ENCODE assay signal across 8 cellular contexts in genomic region chr19:46863818-46864629, GRCh38. TPM values are rescaled to one million over a fixed set of nuclear protein-coding genes. Genes with fewer than 3 reads are reported as not detected.
DNase-seq lines count a peak whose midpoint lies in the region; ATAC-seq and TF ChIP-seq lines count a peak whose summit lies in the region.

No MANE protein-coding gene starts in this region.

- WGBS in upper lobe of left lung, 2 donors = 34 to 38% methylated on average over 5 to 6 of the region's 6 CpGs

- no peak for TF ChIP-seq EP300 in upper lobe of left lung (IDR thresholded peaks at IDR 0.05)

- H3K4me3 Mint-ChIP-seq in WTC11 = no peak overlapping the region

- peak overlapping the region; percentile 65 to 96 (median 93) for H3K27ac ChIP-seq in upper lobe of left lung

- peak overlapping the region in 3 of 4 donors; percentile 73 to 87 (median 83) for H3K4me3 ChIP-seq in upper lobe of left lung

- peaks cover 60 to 84% (median 72%) of the 10 kb centered on the region in 4 donors for H3K4me1 ChIP-seq in upper lobe of left lung

- POLR2A ChIA-PET in WTC11 (lab: Charles Lee) = interaction anchor here (0.6 to 1.5 kb wide), 6 partner anchors 9 to 310 kb away, joined by 3 to 7 read pairs (median 4); partner anchors contain the start of genes AP2S1 and SLC1A5

- H3K27me3 ChIP-seq in upper lobe of left lung = no peaks in the 10 kb centered on the region

- peaks cover 12% of the 10 kb centered on the region for H3K4me1 Mint-ChIP-seq in WTC11

- H3K9me3 ChIP-seq in upper lobe of left lung = no peaks in the 10 kb centered on the region

- no peak overlapping the region for H3K27ac Mint-ChIP-seq in WTC11

- peak; percentile 38 for ATAC-seq in WTC11
- peak in 1 of 2 donors; percentile 74 for ATAC-seq in upper lobe of left lung (ENCODE audit: low FRiP score in 2 of 2)

- H3K27me3 Mint-ChIP-seq in WTC11 (ENCODE audit: low read depth) = no peaks in the 10 kb centered on the region

- no peaks in the 10 kb centered on the region for H3K9me3 Mint-ChIP-seq in WTC11

- H3K36me3 ChIP-seq in upper lobe of left lung = no peaks in the 10 kb centered on the region

- peak; percentile 46 for DNase-seq in activated effector memory CD4-positive, alpha-beta T cell treated with anti-CD3 and anti-CD28 coated beads, Interleukin-2, amount 50 U/mL, for 16 hours
- DNase-seq in activated effector memory CD4-positive, alpha-beta T cell treated with Interleukin-2 at 50 U/mL for 16 hours = no peak
- DNase-seq in WTC11 (ENCODE audit: low spot score) (peak; percentile 61), iris pigment epithelial cell (ENCODE audit: low read depth) (peak; percentile 74), upper lobe of left lung (peak in 1 of 2 donors; percentile 79), GM20000 (ENCODE audit: low spot score) (no peak)
- no peak for DNase-seq in stimulated activated naive CD4-positive, alpha-beta T cell treated with Interleukin-2 at 50 U/mL for 16 hours (lab: John Stamatoyannopoulos, UW)
- DNase-seq in stimulated activated CD4-positive, alpha-beta T cell treated with anti-CD3 and anti-CD28 coated beads, Interleukin-2, amount 100 ng/mL, for 24 hours = no peak

- no peaks in the 10 kb centered on the region for H3K36me3 Mint-ChIP-seq in WTC11

- peak in 1 of 4 donors; percentile 18 for TF ChIP-seq POLR2A in upper lobe of left lung (IDR thresholded peaks at IDR 0.05)

- TF ChIP-seq CTCF in WTC11 (IDR thresholded peaks at IDR 0.05) (no peak), upper lobe of left lung (IDR thresholded peaks at IDR 0.05) (no peak), GM20000 (IDR thresholded peaks at IDR 0.05; ENCODE audit: extremely low read depth, missing control alignments) (no peak)

- CTCF ChIA-PET in WTC11 (lab: Charles Lee) = interaction anchor here (0.6 to 3.8 kb wide), 8 partner anchors 24 to 157 kb away, joined by 3 to 22 read pairs (median 4); no protein-coding TSS in a partner anchor

TF ChIP-seq in WTC11, 78 proteins besides CTCF, POLR2A, EP300 and RAD21:
- no peak for TF ChIP-seq JUN (CRISPR knock-in tag; IDR thresholded peaks at IDR 0.05)
- no peak for TF ChIP-seq ZNF425 (CRISPR knock-in tag; conservative IDR thresholded peaks at IDR 0.05)
- no peak for TF ChIP-seq ERG (CRISPR knock-in tag; IDR thresholded peaks at IDR 0.05)
- no peak for TF ChIP-seq IRF2 (CRISPR knock-in tag; IDR thresholded peaks at IDR 0.05; ENCODE audit: borderline replicate concordance, low read depth)
- TF ChIP-seq STAT6 (CRISPR knock-in tag; conservative IDR thresholded peaks at IDR 0.05; ENCODE audit: low read depth) = no peak
- no peak for TF ChIP-seq ZNF219 (CRISPR knock-in tag; IDR thresholded peaks at IDR 0.05; ENCODE audit: borderline replicate concordance)
- TF ChIP-seq SP1 (CRISPR knock-in tag; conservative IDR thresholded peaks at IDR 0.05) = no peak
- no peak for TF ChIP-seq OVOL2 (CRISPR knock-in tag; IDR thresholded peaks at IDR 0.05; ENCODE audit: borderline replicate concordance)
- TF ChIP-seq ZNF423 (CRISPR knock-in tag; IDR thresholded peaks at IDR 0.05) = no peak
- no peak for TF ChIP-seq ARID4B (CRISPR knock-in tag; IDR thresholded peaks at IDR 0.05; ENCODE audit: borderline replicate concordance)

RNA-seq across cellular contexts. Expression of gene ARHGAP35, which starts 3.2 kb away (rescaled TPM):
- total RNA-seq in WTC11 (2021) = 47.2 to 56.3 TPM (median 47.3 TPM) in 3 replicates
- 10 to 100 TPM; 56.0 to 80.6 (median 65.7) TPM for total RNA-seq in upper lobe of left lung

RNA-seq across cellular contexts. Expression of gene AP2S1, which starts 13.4 kb away (rescaled TPM):
- total RNA-seq in WTC11 (2021) = 232 to 249 TPM (median 234 TPM) in 3 replicates
- total RNA-seq in upper lobe of left lung = 100 to 1,000 TPM in 3 of 6 donors, 10 to 100 TPM in 3; 59.7 to 149 (median 113) TPM

Comparison
In these comparisons a context has a peak if more than half of its experiments do, and no peak if none do; other contexts are left out.
1. DNase-seq: peak in activated effector memory CD4-positive, alpha-beta T cell treated with anti-CD3 and anti-CD28 coated beads, Interleukin-2, amount 50 U/mL, for 16 hours (single experiment), WTC11 (single experiment) and iris pigment epithelial cell (single experiment); none in activated effector memory CD4-positive, alpha-beta T cell treated with Interleukin-2 at 50 U/mL for 16 hours (single experiment), GM20000 (single experiment), stimulated activated naive CD4-positive, alpha-beta T cell treated with Interleukin-2 at 50 U/mL for 16 hours (single experiment) and stimulated activated CD4-positive, alpha-beta T cell treated with anti-CD3 and anti-CD28 coated beads, Interleukin-2, amount 100 ng/mL, for 24 hours (0 of 2).